Comparison of ENCODE assay signal across 12 cellular contexts in genomic region chr15:81865850-81866537, GRCh38.
DNase-seq lines count a peak whose midpoint lies in the region; ATAC-seq and TF ChIP-seq lines count a peak whose summit lies in the region.
"Had no signal": no experiment of that assay in that cellular context is flagged by ENCODE, and none has a peak within 500 bp of the region (broad histone marks: within the 10 kb centered on the region; RNA-seq: fewer than 3 reads in every experiment).

No MANE protein-coding gene starts in this region.

- H3K23ac ChIP-seq in H9 (ENCODE audit: insufficient read length, low read depth, low read length) (no peak overlapping the region), neuronal stem cell (ENCODE audit: low read depth, low read length, poor library complexity) (no peak overlapping the region)

- no peak overlapping the region for H3T11ph ChIP-seq in H9 (ENCODE audit: low read length)

- H2BK12ac ChIP-seq in H9 (ENCODE audit: insufficient read length, low read depth, low read length) (no peak overlapping the region), neuronal stem cell (ENCODE audit: low read length) (no peak overlapping the region)

- H2AK5ac ChIP-seq in H9 (ENCODE audit: insufficient read length, low read length) (no peak overlapping the region), neuronal stem cell (ENCODE audit: low read depth, low read length) (no peak overlapping the region)

- H2BK5ac ChIP-seq in H9 (ENCODE audit: insufficient read length, low read length) (no peak overlapping the region), neuronal stem cell (ENCODE audit: low read length) (no peak overlapping the region)

- H3K9me3 Mint-ChIP-seq in H9, result no peaks in the 10 kb centered on the region; a peak in 1 of 5 replicates
- peaks cover 12% of the 10 kb centered on the region for H3K9me3 Mint-ChIP-seq in glutamatergic neuron (ENCODE audit: unreplicated experiment)
- H3K9me3 Mint-ChIP-seq in effector memory CD8-positive, alpha-beta T cell, result no peaks in the 10 kb centered on the region

- H2BK15ac ChIP-seq in H9 (ENCODE audit: low read depth, low read length) (no peak overlapping the region), neuronal stem cell (ENCODE audit: low read length) (no peak overlapping the region)

- H3K4me2 ChIP-seq in H9 (ENCODE audit: insufficient read depth, insufficient read length, low read length) (no peak overlapping the region), neuronal stem cell (ENCODE audit: insufficient read depth, low read length, poor library complexity, severe bottlenecking) (no peak overlapping the region)

- H2BK120ac ChIP-seq in H9 (ENCODE audit: low read depth, low read length, poor library complexity, severe bottlenecking) (no peak overlapping the region), neuronal stem cell (ENCODE audit: low read depth, low read length) (no peak overlapping the region)

- H4K8ac ChIP-seq in H9 (replicated peaks; ENCODE audit: insufficient read length, low read depth, low read length) (no peak overlapping the region), neuronal stem cell (ENCODE audit: low read depth, low read length) (no peak overlapping the region)

- no peaks in the 10 kb centered on the region; the same call in 1 of the 2 replicates for H3K27me3 Mint-ChIP-seq in H9 (ENCODE audit: low read depth)
- H3K27me3 Mint-ChIP-seq in glutamatergic neuron (ENCODE audit: unreplicated experiment), result peaks cover 14% of the 10 kb centered on the region
- H3K27me3 Mint-ChIP-seq in effector memory CD8-positive, alpha-beta T cell, result no peaks in the 10 kb centered on the region

- no peaks in the 10 kb centered on the region for H3K9me3 ChIP-seq in H9 (ENCODE audit: control insufficient read depth, low read depth, low read length)
- H3K9me3 ChIP-seq in neuronal stem cell (replicated peaks in 1 of 2; ENCODE audit: control insufficient read depth in 2 of 2, insufficient read depth in 1 of 2, low read depth in 1 of 2, low read length in 2 of 2), result peaks cover 0 to 2% of the 10 kb centered on the region in 2 donors
- H3K9me3 ChIP-seq: lower lobe of right lung had no signal

- H3K4me1 Mint-ChIP-seq in H9 (peaks cover 12 to 17% of the 10 kb centered on the region in 2 experiments), glutamatergic neuron (ENCODE audit: low read depth, unreplicated experiment) (peaks cover 13% of the 10 kb centered on the region)
- H3K4me1 Mint-ChIP-seq in effector memory CD8-positive, alpha-beta T cell (ENCODE audit: low read depth in 2 of 2), result no peaks in the 10 kb centered on the region

- no peaks in the 10 kb centered on the region for H3K36me3 ChIP-seq in neuronal stem cell (replicated peaks in 1 of 2; ENCODE audit: control insufficient read depth in 2 of 2, insufficient read depth in 2 of 2, low read length in 2 of 2)
- H3K36me3 ChIP-seq: lower lobe of right lung had no signal

- H3K4me3 Mint-ChIP-seq in H9 (no peak overlapping the region), glutamatergic neuron (ENCODE audit: unreplicated experiment) (no peak overlapping the region)
- no peak overlapping the region for H3K4me3 Mint-ChIP-seq in effector memory CD8-positive, alpha-beta T cell

- H3K18ac ChIP-seq in H9 (ENCODE audit: insufficient read length, low read depth, low read length), result no peak overlapping the region
- H3K18ac ChIP-seq in neuronal stem cell (ENCODE audit: low read length), result no peak overlapping the region

- H4K5ac ChIP-seq in H9 (ENCODE audit: insufficient read length, low read depth, low read length), result no peak overlapping the region

- DNase-seq in H9 (no peak), glutamatergic neuron (no peak), cerebellar nuclear complex (lab: John Stamatoyannopoulos, UW) (no peak), neuronal stem cell (ENCODE audit: low spot score) (no peak)
- DNase-seq in effector memory CD8-positive, alpha-beta T cell, result no peak
- DNase-seq: DMS79, lower lobe of right lung, NCI-H1417, retina had no signal

- no peak overlapping the region for H2AFZ ChIP-seq in H9 (ENCODE audit: low read length)
- H2AFZ ChIP-seq in neuronal stem cell (ENCODE audit: low read length), result no peak overlapping the region

- H4K91ac ChIP-seq in H9 (ENCODE audit: insufficient read length, low read depth, low read length) (no peak overlapping the region), neuronal stem cell (ENCODE audit: low read depth, low read length, poor library complexity) (no peak overlapping the region)

- ATAC-seq in GM19035 (IDR thresholded peaks at IDR 0.05; ENCODE audit: unreplicated experiment) (peak; percentile 95), HG03354 (IDR thresholded peaks at IDR 0.05; ENCODE audit: poor library complexity, severe bottlenecking, unreplicated experiment) (peak; percentile 98)
- no peak for ATAC-seq in effector memory CD8-positive, alpha-beta T cell (replicated peaks)
- ATAC-seq: lower lobe of right lung, Panc1 had no signal

- no peak overlapping the region for H3K4me3 ChIP-seq in neuronal stem cell (ENCODE audit: low read length in 2 of 2)
- H3K4me3 ChIP-seq: lower lobe of right lung had no signal

- no peaks in the 10 kb centered on the region for H3K23me2 ChIP-seq in H9 (ENCODE audit: insufficient read length, low read depth, low read length, poor library complexity, severe bottlenecking)

- no peak overlapping the region for H3K27ac Mint-ChIP-seq in H9
- no peak overlapping the region for H3K27ac Mint-ChIP-seq in glutamatergic neuron (ENCODE audit: unreplicated experiment)
- no peak overlapping the region for H3K27ac Mint-ChIP-seq in effector memory CD8-positive, alpha-beta T cell

- H3K9ac ChIP-seq in H9 (ENCODE audit: extremely low read depth, insufficient read length, low read length) (no peak overlapping the region), neuronal stem cell (ENCODE audit: low read depth, low read length, poor library complexity) (no peak overlapping the region)

- H3K27me3 ChIP-seq in H9 (ENCODE audit: insufficient read depth, low read length) (no peaks in the 10 kb centered on the region), neuronal stem cell (ENCODE audit: control insufficient read depth in 3 of 3, insufficient read depth in 3 of 3, low read depth in 1 of 3, low read length in 3 of 3) (no peaks in the 10 kb centered on the region)

- H3K36me3 Mint-ChIP-seq in H9 (ENCODE audit: insufficient read depth in 1 of 3, low read depth in 3 of 3), result peaks cover 0 to 25% (median 14%) of the 10 kb centered on the region in 3 experiments; a peak in 6 of 7 replicates
- H3K36me3 Mint-ChIP-seq in glutamatergic neuron (ENCODE audit: unreplicated experiment), result peaks cover 43% of the 10 kb centered on the region
- no peaks in the 10 kb centered on the region for H3K36me3 Mint-ChIP-seq in effector memory CD8-positive, alpha-beta T cell (ENCODE audit: insufficient read depth)

- no peaks in the 10 kb centered on the region for H4K20me1 ChIP-seq in H9 (ENCODE audit: control insufficient read depth, insufficient read depth, insufficient read length)

- H3K4me1 ChIP-seq in H9 (ENCODE audit: insufficient read depth, low read length), result no peaks in the 10 kb centered on the region
- H3K4me1 ChIP-seq in neuronal stem cell (ENCODE audit: control insufficient read depth in 2 of 2, insufficient read depth in 1 of 2, low read depth in 1 of 2, low read length in 2 of 2), result peaks cover 0 to 2% of the 10 kb centered on the region in 2 donors
- H3K4me1 ChIP-seq: lower lobe of right lung had no signal

- no peak overlapping the region for H3K56ac ChIP-seq in H9 (ENCODE audit: insufficient read length, low read depth, low read length)

- no peaks in the 10 kb centered on the region; the same call in 1 of the 2 replicates for H3K79me2 ChIP-seq in H9 (ENCODE audit: insufficient read depth, low read length)

- H3K79me1 ChIP-seq in H9 (ENCODE audit: insufficient read depth, low read depth, low read length, poor library complexity, severe bottlenecking), result no peaks in the 10 kb centered on the region
- no peaks in the 10 kb centered on the region for H3K79me1 ChIP-seq in neuronal stem cell (ENCODE audit: low read depth, low read length)

- TF ChIP-seq CTCF in H9 (conservative IDR thresholded peaks at IDR 0.05), result no peak
- no peak for TF ChIP-seq CTCF in glutamatergic neuron (IDR thresholded peaks at IDR 0.05; ENCODE audit: partially characterized antibody, unreplicated experiment)

- no peak overlapping the region for H3K14ac ChIP-seq in H9 (ENCODE audit: insufficient read depth, low read length)
- H3K14ac ChIP-seq in neuronal stem cell (ENCODE audit: low read length), result no peak overlapping the region

- H3K4ac ChIP-seq in H9 (ENCODE audit: low read depth, low read length) (no peak overlapping the region), neuronal stem cell (ENCODE audit: low read length) (no peak overlapping the region)

- no peak overlapping the region for H3K27ac ChIP-seq in H9 (ENCODE audit: insufficient read length, low read depth, low read length)
- no peak overlapping the region for H3K27ac ChIP-seq in neuronal stem cell (replicated peaks; ENCODE audit: low read length)
- H3K27ac ChIP-seq: lower lobe of right lung had no signal

- WGBS in H9 (ENCODE audit: extremely low coverage, insufficient read length, low lambda C conversion rate), result no CpG with 5 or more reads among the region's 11 CpGs
- WGBS in neuronal stem cell (ENCODE audit: extremely low coverage in 2 of 2, insufficient read length in 2 of 2, insufficient replicate concordance in 1 of 2), 2 donors, result no CpG with 5 or more reads among the region's 11 CpGs

- peak overlapping the region; percentile 33 for H2BK20ac ChIP-seq in H9 (ENCODE audit: low read depth, low read length, poor library complexity, severe bottlenecking)
